8 cellular contexts compared by ENCODE assay signal in genomic region chr1:214018605-214019268, GRCh38. TPM values are rescaled to one million over a fixed set of nuclear protein-coding genes. Genes with fewer than 3 reads are reported as not detected.
A peak's percentile ranks its signal among the peaks of the same experiment; 100 is the strongest.
DNase-seq lines count a peak whose midpoint lies in the region; ATAC-seq, FAIRE-seq and TF ChIP-seq lines count a peak whose summit lies in the region.

No MANE protein-coding gene starts in this region.

- ATAC-seq in GM21360 (IDR thresholded peaks at IDR 0.05; ENCODE audit: unreplicated experiment): peak; percentile 93

- no peaks in the 10 kb centered on the region for H3K27me3 Mint-ChIP-seq in glutamatergic neuron (ENCODE audit: unreplicated experiment)
- H3K27me3 Mint-ChIP-seq in activated naive CD8-positive, alpha-beta T cell treated with anti-CD3 and anti-CD28 coated beads for 36 hours: no peaks in the 10 kb centered on the region

- TF ChIP-seq CTCF in GM12864 (IDR thresholded peaks at IDR 0.05; ENCODE audit: low read depth, low read length, missing control alignments): no peak
- TF ChIP-seq CTCF in endothelial cell of umbilical vein (IDR thresholded peaks at IDR 0.05; ENCODE audit: extremely low read depth in 1 of 2, insufficient read depth in 1 of 2, low read depth in 1 of 2, low read length in 2 of 2): no peak
- TF ChIP-seq CTCF in colonic mucosa (IDR thresholded peaks at IDR 0.05): no peak
- no peak for TF ChIP-seq CTCF in glutamatergic neuron (IDR thresholded peaks at IDR 0.05; ENCODE audit: partially characterized antibody, unreplicated experiment)

- H3K9ac ChIP-seq in endothelial cell of umbilical vein (replicated peaks; ENCODE audit: extremely low read depth, insufficient read depth, low read length) (no peak overlapping the region), colonic mucosa (ENCODE audit: low read depth in 2 of 2, low read length in 2 of 2) (no peak overlapping the region)

- H3K27ac ChIP-seq in endothelial cell of umbilical vein (ENCODE audit: insufficient read depth, low read depth, low read length): no peak overlapping the region
- no peak overlapping the region for H3K27ac ChIP-seq in colonic mucosa

- H3K9me3 ChIP-seq in endothelial cell of umbilical vein (replicated peaks; ENCODE audit: control insufficient read depth, insufficient read depth, low read length) (no peaks in the 10 kb centered on the region), colonic mucosa (no peaks in the 10 kb centered on the region)

- no peaks in the 10 kb centered on the region for H3K36me3 ChIP-seq in endothelial cell of umbilical vein (ENCODE audit: control insufficient read depth in 2 of 2, extremely low read depth in 1 of 2, insufficient read depth in 2 of 2, low read length in 2 of 2)
- H3K36me3 ChIP-seq in colonic mucosa: no peaks in the 10 kb centered on the region

- BruUV-seq in endothelial cell of umbilical vein (replicated peaks; lab: Mats Ljungman, UMichigan): no TSS peak

- no peak overlapping the region for H3K4me3 Mint-ChIP-seq in glutamatergic neuron (ENCODE audit: unreplicated experiment)
- no peak overlapping the region for H3K4me3 Mint-ChIP-seq in activated naive CD8-positive, alpha-beta T cell treated with anti-CD3 and anti-CD28 coated beads for 36 hours

- H3K4me1 ChIP-seq in endothelial cell of umbilical vein (ENCODE audit: control insufficient read depth, extremely low read depth, insufficient read depth, low read length) (no peaks in the 10 kb centered on the region), colonic mucosa (no peaks in the 10 kb centered on the region)

- no peak overlapping the region for H3K27ac Mint-ChIP-seq in glutamatergic neuron (ENCODE audit: unreplicated experiment)
- H3K27ac Mint-ChIP-seq in activated naive CD8-positive, alpha-beta T cell treated with anti-CD3 and anti-CD28 coated beads for 36 hours: no peak overlapping the region

- dilution Hi-C loops in endothelial cell of umbilical vein (cut with MboI; ENCODE audit: extremely low pct_ligation_motif_present, low sequenced_read_pairs): no loop called here

- CTCF ChIA-PET in endothelial cell of umbilical vein (lab: Charles Lee): no interaction called here

- DNase-seq in GM12864 (ENCODE audit: low read depth): peak; percentile 21
- peak; percentile 75 for DNase-seq in NCI-H1105 (lab: John Stamatoyannopoulos, UW)
- DNase-seq in endothelial cell of umbilical vein (ENCODE audit: low read depth, low spot score): no peak
- no peak for DNase-seq in colonic mucosa
- no peak for DNase-seq in glutamatergic neuron
- DNase-seq in A172 (ENCODE audit: low spot score): no peak
- no peak for DNase-seq in activated naive CD8-positive, alpha-beta T cell treated with anti-CD3 and anti-CD28 coated beads for 36 hours

- no peaks in the 10 kb centered on the region for H4K20me1 ChIP-seq in endothelial cell of umbilical vein (replicated peaks; ENCODE audit: control insufficient read depth, extremely low read depth, insufficient read depth, low read length)

- intact Hi-C loops in endothelial cell of umbilical vein (cut with micrococcal nuclease) (no loop called here), colonic mucosa (cut with DNase I) (no loop called here)

- H3K4me1 Mint-ChIP-seq in glutamatergic neuron (ENCODE audit: low read depth, unreplicated experiment): peaks cover 30% of the 10 kb centered on the region
- H3K4me1 Mint-ChIP-seq in activated naive CD8-positive, alpha-beta T cell treated with anti-CD3 and anti-CD28 coated beads for 36 hours: no peaks in the 10 kb centered on the region

- no peaks in the 10 kb centered on the region for H3K36me3 Mint-ChIP-seq in glutamatergic neuron (ENCODE audit: unreplicated experiment)
- H3K36me3 Mint-ChIP-seq in activated naive CD8-positive, alpha-beta T cell treated with anti-CD3 and anti-CD28 coated beads for 36 hours: no peaks in the 10 kb centered on the region

- H3K9me1 ChIP-seq in endothelial cell of umbilical vein (replicated peaks; ENCODE audit: control insufficient read depth, extremely low read depth, insufficient read depth, low read length): no peaks in the 10 kb centered on the region

- POLR2A ChIA-PET in endothelial cell of umbilical vein (lab: Charles Lee): no interaction called here

- H3K27me3 ChIP-seq in endothelial cell of umbilical vein (ENCODE audit: control insufficient read depth in 2 of 2, insufficient read depth in 2 of 2, low read length in 2 of 2) (no peaks in the 10 kb centered on the region), colonic mucosa (no peaks in the 10 kb centered on the region)

- H3K79me2 ChIP-seq in endothelial cell of umbilical vein (ENCODE audit: control insufficient read depth, insufficient read depth, low read length): no peaks in the 10 kb centered on the region

- peak; percentile 37 for FAIRE-seq in endothelial cell of umbilical vein (lab: Jason Lieb, UNC)

- no peak overlapping the region for H3K4me3 ChIP-seq in GM12864 (ENCODE audit: low read depth, low read length)
- H3K4me3 ChIP-seq in endothelial cell of umbilical vein (replicated peaks in 1 of 3; ENCODE audit: insufficient read depth in 1 of 3, low read depth in 1 of 3, low read length in 3 of 3): no peak overlapping the region
- no peak overlapping the region for H3K4me3 ChIP-seq in colonic mucosa

- TF ChIP-seq POLR2A in endothelial cell of umbilical vein (IDR thresholded peaks at IDR 0.05; ENCODE audit: low read depth, low read length): no peak

- no peak overlapping the region for H2AFZ ChIP-seq in endothelial cell of umbilical vein (ENCODE audit: low read depth, low read length)

- H3K9me3 Mint-ChIP-seq in glutamatergic neuron (ENCODE audit: unreplicated experiment): no peaks in the 10 kb centered on the region
- no peaks in the 10 kb centered on the region for H3K9me3 Mint-ChIP-seq in activated naive CD8-positive, alpha-beta T cell treated with anti-CD3 and anti-CD28 coated beads for 36 hours

- no peak overlapping the region for H3K4me2 ChIP-seq in endothelial cell of umbilical vein (ENCODE audit: insufficient read depth, low read length)

TF ChIP-seq in endothelial cell of umbilical vein, 7 proteins besides CTCF, POLR2A, EP300 and RAD21:
- TF ChIP-seq POLR2AphosphoS5 (IDR thresholded peaks at IDR 0.05; ENCODE audit: insufficient read depth, low read depth, low read length) (no peak), EZH2 (IDR thresholded peaks at IDR 0.05; ENCODE audit: borderline replicate concordance, low read depth, low read length, severe bottlenecking) (no peak), MAX (IDR thresholded peaks at IDR 0.05; ENCODE audit: insufficient read depth, insufficient read length) (no peak), GATA2 (IDR thresholded peaks at IDR 0.05; ENCODE audit: insufficient read depth, insufficient read length, low read depth, low read length) (no peak), FOS (IDR thresholded peaks at IDR 0.05; ENCODE audit: borderline replicate concordance, insufficient read depth, low read length) (no peak), JUN (IDR thresholded peaks at IDR 0.05; ENCODE audit: borderline replicate concordance, insufficient read depth, insufficient read length, low read depth) (no peak)

RNA-seq across cellular contexts. Expression of gene PROX1, which starts 31.0 kb away (rescaled TPM):
- total RNA-seq in endothelial cell of umbilical vein (3.3 and 4.0 TPM in 2 replicates), colonic mucosa (10 to 100 TPM; 11.6 to 14.7 TPM), glutamatergic neuron (ENCODE audit: unreplicated experiment) (68.4 TPM)
- 1.5 and 2.2 TPM in 2 replicates for polyA plus RNA-seq in endothelial cell of umbilical vein
- polyA plus RNA-seq in endothelial cell of umbilical vein (2011; cell fraction: cytosol; rRNA removed): 0.42 and 0.46 TPM in 2 replicates
- 3.0 and 3.4 TPM in 2 replicates for polyA plus RNA-seq in endothelial cell of umbilical vein (2011; cell fraction: nucleus; rRNA removed)
- 1.0 and 1.2 TPM in 2 replicates for polyA plus RNA-seq in endothelial cell of umbilical vein (2012)
- polyA minus RNA-seq in endothelial cell of umbilical vein: 4.3 and 14.9 TPM in 2 replicates
- polyA minus RNA-seq in endothelial cell of umbilical vein (2011; cell fraction: cytosol; rRNA and poly(A)+ RNA removed): not detected
- polyA minus RNA-seq in endothelial cell of umbilical vein (2011; cell fraction: nucleus; rRNA and poly(A)+ RNA removed): 9.2 and 11.3 TPM in 2 replicates
- total RNA-seq in A172 (2014; rRNA removed; shearing (Covaris generic)): 0.22 TPM in 1 of 2 replicates, not detected in the other
- total RNA-seq in activated naive CD8-positive, alpha-beta T cell treated with anti-CD3 and anti-CD28 coated beads for 36 hours: not detected

Comparison
In these comparisons a context has a peak if more than half of its experiments do, and no peak if none do; other contexts are left out.
1. DNase-seq: peak in GM12864 (single experiment) and NCI-H1105 (single experiment); none in endothelial cell of umbilical vein (single experiment), colonic mucosa (single experiment), glutamatergic neuron (single experiment), A172 (single experiment) and activated naive CD8-positive, alpha-beta T cell treated with anti-CD3 and anti-CD28 coated beads for 36 hours (single experiment).